In genomic region chr2:111617299-111617803, GRCh38 we compare ENCODE assay signal across 16 cellular contexts.
DNase-seq lines count a peak whose midpoint lies in the region; ATAC-seq and TF ChIP-seq lines count a peak whose summit lies in the region.
"Had no signal": no experiment of that assay in that cellular context is flagged by ENCODE, and none has a peak within 500 bp of the region (broad histone marks: within the 10 kb centered on the region; RNA-seq: fewer than 3 reads in every experiment).

No MANE protein-coding gene starts in this region.

- H3K36me3 ChIP-seq in GM23248 (ENCODE audit: low read depth) (no peaks in the 10 kb centered on the region), RWPE2 (ENCODE audit: low read depth) (no peaks in the 10 kb centered on the region), HAP-1 (replicated peaks) (no peaks in the 10 kb centered on the region)
- H3K36me3 ChIP-seq: ascending aorta had no signal

- no peaks in the 10 kb centered on the region for H3K9me3 ChIP-seq in GM23248 (ENCODE audit: low read depth)
- no peaks in the 10 kb centered on the region for H3K9me3 ChIP-seq in RWPE2 (ENCODE audit: severe bottlenecking)
- H3K9me3 ChIP-seq in HAP-1: no peaks in the 10 kb centered on the region
- H3K9me3 ChIP-seq: ascending aorta had no signal

- TF ChIP-seq CTCF in RWPE2 (IDR thresholded peaks at IDR 0.05; ENCODE audit: poor library complexity, severe bottlenecking) (peak; percentile 11), fibroblast of pulmonary artery (IDR thresholded peaks at IDR 0.05; ENCODE audit: low read length, missing control alignments) (no peak)

- DNase-seq in GM23248: peak; percentile 25
- DNase-seq in RWPE2 (ENCODE audit: low spot score): no peak
- peak; percentile 44 for DNase-seq in fibroblast of pulmonary artery (ENCODE audit: low read depth)
- DNase-seq in renal cortical epithelial cell (ENCODE audit: low read depth): peak; percentile 81
- no peak for DNase-seq in HuH-7 (ENCODE audit: low spot score)
- no peak for DNase-seq in HAP-1 (ENCODE audit: low spot score in 2 of 2)
- DNase-seq: activated CD4-positive, alpha-beta T cell treated with anti-CD3 and anti-CD28 coated beads, Interleukin-2, amount 50 U/mL, for 48 hours; naive thymus-derived CD4-positive, alpha-beta T cell; NCI-H187 treated with DMSO at 0.1 percent for 48 hours; NCI-H774; SHP77 treated with DMSO at 0.1 percent for 48 hours; stimulated activated CD4-positive, alpha-beta T cell treated with anti-CD3 and anti-CD28 coated beads, Interleukin-2, amount 100 ng/mL, for 48 hours had no signal

- ATAC-seq in RWPE2 (ENCODE audit: low read depth) (peak; percentile 77), HG02571 (IDR thresholded peaks at IDR 0.05; ENCODE audit: unreplicated experiment) (no peak), GM21717 (IDR thresholded peaks at IDR 0.05; ENCODE audit: unreplicated experiment) (no peak)
- ATAC-seq: naive thymus-derived CD4-positive, alpha-beta T cell had no signal

- H3K27me3 ChIP-seq in GM23248 (replicated peaks; ENCODE audit: insufficient read depth) (no peaks in the 10 kb centered on the region), RWPE2 (ENCODE audit: insufficient read depth, poor library complexity, severe bottlenecking) (no peaks in the 10 kb centered on the region), HAP-1 (ENCODE audit: low read depth) (no peaks in the 10 kb centered on the region)
- H3K27me3 ChIP-seq: ascending aorta had no signal

- no peaks in the 10 kb centered on the region for H4K20me1 ChIP-seq in GM23248 (ENCODE audit: insufficient read depth)

- H3F3A ChIP-seq in GM23248 (ENCODE audit: insufficient read depth): peaks cover 16% of the 10 kb centered on the region

- H3K4me3 ChIP-seq in GM23248 (no peak overlapping the region), RWPE2 (ENCODE audit: severe bottlenecking) (no peak overlapping the region), fibroblast of pulmonary artery (replicated peaks; ENCODE audit: low read depth, low read length) (no peak overlapping the region), HAP-1 (no peak overlapping the region)

- H3K27ac ChIP-seq in GM23248 (peak overlapping the region; percentile 78), RWPE2 (ENCODE audit: poor library complexity, severe bottlenecking) (peak overlapping the region; percentile 60)
- H3K27ac ChIP-seq: KMS-11 had no signal

- no peaks in the 10 kb centered on the region for H3K9me2 ChIP-seq in GM23248 (ENCODE audit: insufficient read depth)

- no peaks in the 10 kb centered on the region for H3K79me2 ChIP-seq in GM23248 (ENCODE audit: insufficient read depth)

- whole genome bisulfite sequencing in GM23248 (ENCODE audit: low coverage in 1 of 2, low lambda C conversion rate in 2 of 2, missing lambda C conversion rate in 2 of 2), 2 experiments: 38 to 39% methylated on average over 3 of the region's 3 CpGs

- H3K9ac ChIP-seq in GM23248: no peak overlapping the region
- H3K9ac ChIP-seq: KMS-11 had no signal

- peak overlapping the region; percentile 59 for H3K4me2 ChIP-seq in GM23248 (ENCODE audit: unreplicated experiment)
- H3K4me2 ChIP-seq: KMS-11 had no signal

- in situ Hi-C loops in GM23248 (cut with MboI) (no loop called here), HAP-1 (cut with MboI; ENCODE audit: low sequenced_read_pairs) (no loop called here)

- peaks cover 21% of the 10 kb centered on the region for H3K4me1 ChIP-seq in GM23248 (ENCODE audit: insufficient read depth)
- peaks cover 13% of the 10 kb centered on the region for H3K4me1 ChIP-seq in RWPE2 (ENCODE audit: insufficient read depth, poor library complexity, severe bottlenecking)
- H3K4me1 ChIP-seq in HAP-1: no peaks in the 10 kb centered on the region

- peak overlapping the region; percentile 75; the same call in 1 of the 2 replicates for H2AFZ ChIP-seq in GM23248

Comparison
In these comparisons a context has a peak if more than half of its experiments do, and no peak if none do; other contexts are left out.
1. DNase-seq: peak in GM23248 (single experiment), fibroblast of pulmonary artery (single experiment) and renal cortical epithelial cell (single experiment); none in RWPE2 (single experiment), HuH-7 (single experiment) and HAP-1 (0 of 2).